21 cellular contexts compared by ENCODE assay signal in genomic region chr2:25537526-25537925, GRCh38.
DNase-seq lines count a peak whose midpoint lies in the region; ATAC-seq, FAIRE-seq and TF ChIP-seq lines count a peak whose summit lies in the region.
"Had no signal": no experiment of that assay in that cellular context is flagged by ENCODE, and none has a peak within 500 bp of the region (broad histone marks: within the 10 kb centered on the region; RNA-seq: fewer than 3 reads in every experiment).

No MANE protein-coding gene starts in this region.

- no peaks in the 10 kb centered on the region; a peak in 1 of 5 replicates for H3K27me3 ChIP-seq in HepG2 (ENCODE audit: control insufficient read depth in 1 of 2, insufficient read depth in 2 of 2, low read length in 2 of 2)
- H3K27me3 ChIP-seq in right lobe of liver, result no peaks in the 10 kb centered on the region
- H3K27me3 ChIP-seq in body of pancreas, result no peaks in the 10 kb centered on the region
- no peaks in the 10 kb centered on the region for H3K27me3 ChIP-seq in WERI-Rb-1 (ENCODE audit: insufficient read depth, low read depth, severe bottlenecking)

- DNase-seq in HepG2 (ENCODE audit: low spot score), result no peak
- DNase-seq in right lobe of liver, result no peak
- DNase-seq in iris pigment epithelial cell (ENCODE audit: low read depth), result peak; percentile 16
- DNase-seq in body of pancreas, result no peak
- no peak for DNase-seq in cerebellum (ENCODE audit: low spot score)
- DNase-seq in WERI-Rb-1, result no peak
- DNase-seq: CD4-positive, CD25-positive, alpha-beta regulatory T cell; Karpas-422; MV-4-11; NCI-H1105 treated with DMSO at 0.1 percent for 48 hours; NCI-H2029 treated with DMSO at 0.1 percent for 48 hours; NCI-H2171; NCI-H446 treated with DMSO at 0.1 percent for 48 hours; NCI-H69; NK-92 treated with Interleukin-12 subunit alpha and Interleukin-12 subunit beta, amount 100 ng/mL, for 24 hours; SIG-M5; SK-N-SH had no signal

- H3K9me3 ChIP-seq in HepG2 (ENCODE audit: low read length), result no peaks in the 10 kb centered on the region
- H3K9me3 ChIP-seq in right lobe of liver, result no peaks in the 10 kb centered on the region
- H3K9me3 ChIP-seq in body of pancreas, result no peaks in the 10 kb centered on the region
- peaks cover 8% of the 10 kb centered on the region for H3K9me3 ChIP-seq in WERI-Rb-1 (ENCODE audit: severe bottlenecking)
- H3K9me3 ChIP-seq: SK-N-SH had no signal

- H3K4me3 ChIP-seq in HepG2 (replicated peaks in 1 of 3; ENCODE audit: insufficient read depth in 1 of 3, low read depth in 2 of 3, low read length in 3 of 3) (no peak overlapping the region), right lobe of liver (no peak overlapping the region), body of pancreas (no peak overlapping the region), WERI-Rb-1 (ENCODE audit: low read depth, low read length) (no peak overlapping the region)

- in situ Hi-C loops in HepG2 (cut with HindIII; ENCODE audit: extremely low pct_ligation_motif_present, low pct_unique_long_range_greater_than_20kb), result no loop called here

- no TSS peak for BruUV-seq in HepG2 (replicated peaks; lab: Mats Ljungman, UMichigan)

- no peak for TF ChIP-seq POLR2A in HepG2 (IDR thresholded peaks at IDR 0.05; ENCODE audit: insufficient read depth in 1 of 2, low read depth in 2 of 2, low read length in 2 of 2)
- no peak for TF ChIP-seq POLR2A in right lobe of liver (IDR thresholded peaks at IDR 0.05)
- TF ChIP-seq POLR2A in body of pancreas (IDR thresholded peaks at IDR 0.05), result no peak

- ATAC-seq in HepG2 (no peak), right lobe of liver (no peak), body of pancreas (no peak)
- ATAC-seq: Panc1 had no signal

- H3K4me1 ChIP-seq in HepG2 (ENCODE audit: insufficient read depth, low read length) (0 out of 2 replicates have a peak, but pooled peaks cover 5% of the 10 kb centered on the region), right lobe of liver (no peaks in the 10 kb centered on the region), body of pancreas (no peaks in the 10 kb centered on the region)

- H3K4me2 ChIP-seq in HepG2 (ENCODE audit: low read depth, low read length), result no peak overlapping the region
- H3K4me2 ChIP-seq: SK-N-SH had no signal

- FAIRE-seq in HepG2 (lab: Jason Lieb, UNC), result no peak
- FAIRE-seq: G401.6, GM19239 had no signal

- WGBS in HepG2 (ENCODE audit: low lambda C conversion rate), result 91% methylated on average over 2 of the region's 2 CpGs
- WGBS in right lobe of liver (ENCODE audit: insufficient coverage, low coverage, low lambda C conversion rate, missing lambda C conversion rate), result 94% methylated on average over 2 of the region's 2 CpGs
- 92 to 98% methylated on average over 2 of the region's 2 CpGs for WGBS in body of pancreas, 2 donors

- POLR2A ChIA-PET in HepG2 (lab: Yijun Ruan, JAX), result no interaction called here

- TF ChIP-seq CTCF in HepG2 (CRISPR knock-in tag; IDR thresholded peaks at IDR 0.05) (no peak), right lobe of liver (IDR thresholded peaks at IDR 0.05) (no peak), VCaP (conservative IDR thresholded peaks at IDR 0.05) (no peak), body of pancreas (IDR thresholded peaks at IDR 0.05) (no peak), WERI-Rb-1 (IDR thresholded peaks at IDR 0.05; ENCODE audit: low read depth, low read length) (no peak)

- TF ChIP-seq EP300 in HepG2 (IDR thresholded peaks at IDR 0.05; ENCODE audit: low read depth in 2 of 2, low read length in 2 of 2) (no peak), HepG2 (CRISPR knock-in tag; IDR thresholded peaks at IDR 0.05; ENCODE audit: borderline replicate concordance) (no peak)

- CTCF ChIA-PET in HepG2 (lab: Yijun Ruan, JAX; ENCODE audit: low intra/inter-chr PET ratio, low total read pairs), result no interaction called here

- H2AFZ ChIP-seq in HepG2 (ENCODE audit: low read length), result no peak overlapping the region

- H3K27ac ChIP-seq in HepG2 (ENCODE audit: extremely low read length, insufficient read depth, low read length) (no peak overlapping the region), right lobe of liver (no peak overlapping the region), VCaP (peak overlapping the region; percentile 65), body of pancreas (no peak overlapping the region), WERI-Rb-1 (no peak overlapping the region)

- H3K36me3 ChIP-seq in HepG2 (replicated peaks in 1 of 2; ENCODE audit: control insufficient read depth in 1 of 2, insufficient read depth in 2 of 2, low read length in 2 of 2), result no peaks in the 10 kb centered on the region
- no peaks in the 10 kb centered on the region for H3K36me3 ChIP-seq in right lobe of liver
- no peaks in the 10 kb centered on the region for H3K36me3 ChIP-seq in body of pancreas (replicated peaks in 1 of 2; ENCODE audit: insufficient read depth in 1 of 2, low read depth in 2 of 2)
- no peaks in the 10 kb centered on the region for H3K36me3 ChIP-seq in WERI-Rb-1

- no peaks in the 10 kb centered on the region for H4K20me1 ChIP-seq in HepG2 (ENCODE audit: insufficient read depth, low read length)

- no peak overlapping the region for H3K9ac ChIP-seq in HepG2 (ENCODE audit: insufficient read depth, low read depth, low read length)
- H3K9ac ChIP-seq: SK-N-SH had no signal

- no peak for TF ChIP-seq RAD21 in HepG2 (CRISPR knock-in tag; IDR thresholded peaks at IDR 0.05)

- intact Hi-C loops in HepG2 (cut with micrococcal nuclease; ENCODE audit: unreplicated experiment), result no loop called here
- intact Hi-C loops in right lobe of liver (cut with DNase I), result no loop called here
- intact Hi-C loops in body of pancreas (cut with DNase I), result no loop called here

- no peaks in the 10 kb centered on the region for H3K79me2 ChIP-seq in HepG2 (ENCODE audit: insufficient read depth, low read length)

TF ChIP-seq in HepG2, 621 proteins besides CTCF, POLR2A, EP300 and RAD21:
- TF ChIP-seq MAFK (conservative IDR thresholded peaks at IDR 0.05 in 1 of 2, IDR thresholded peaks at IDR 0.05 in 1 of 2; ENCODE audit: low read length in 2 of 2) (peak; percentile 66 to 83), SOX5 (CRISPR knock-in tag; IDR thresholded peaks at IDR 0.05; ENCODE audit: borderline replicate concordance) (no peak), ZNF232 (CRISPR knock-in tag; IDR thresholded peaks at IDR 0.05; ENCODE audit: borderline replicate concordance) (no peak), MAFF (IDR thresholded peaks at IDR 0.05; ENCODE audit: low read depth, low read length) (peak; percentile 61), NFE2L2 (IDR thresholded peaks at IDR 0.05; ENCODE audit: low read length) (peak; percentile 84), BATF2 (CRISPR knock-in tag; IDR thresholded peaks at IDR 0.05) (no peak), NFE2 (CRISPR knock-in tag; IDR thresholded peaks at IDR 0.05) (peak; percentile 33; the same call in 1 of the 2 replicates)
